9 cellular contexts compared by ENCODE assay signal in genomic region chr3:66297917-66298316, GRCh38.
DNase-seq lines count a peak whose midpoint lies in the region; ATAC-seq and TF ChIP-seq lines count a peak whose summit lies in the region.
"Had no signal": no experiment of that assay in that cellular context is flagged by ENCODE, and none has a peak within 500 bp of the region (broad histone marks: within the 10 kb centered on the region; RNA-seq: fewer than 3 reads in every experiment).

No MANE protein-coding gene starts in this region.

- H2BK5ac ChIP-seq in mesenchymal stem cell (ENCODE audit: low read depth, low read length, poor library complexity, severe bottlenecking): no peak overlapping the region

- peak; percentile 5 for DNase-seq in A673 (ENCODE audit: low spot score)
- peak; percentile 86 for DNase-seq in GM23248
- no peak for DNase-seq in body of pancreas
- peak; percentile 33 for DNase-seq in mesenchymal stem cell
- DNase-seq in stimulated activated CD4-positive, alpha-beta T cell treated with anti-CD3 and anti-CD28 coated beads, Interleukin-2, amount 100 ng/mL, for 48 hours: no peak
- DNase-seq in stimulated activated CD4-positive, alpha-beta T cell treated with anti-CD3 and anti-CD28 coated beads, Interleukin-4, amount 100 ng/mL, for 1 hour: no peak
- no peak for DNase-seq in cortex of kidney (lab: John Stamatoyannopoulos, UW)
- DNase-seq: ovary had no signal

- peaks cover 14% of the 10 kb centered on the region for H3K79me1 ChIP-seq in mesenchymal stem cell (replicated peaks; ENCODE audit: low read length, poor library complexity, severe bottlenecking)

- in situ Hi-C loops in GM23248 (cut with MboI): no loop called here

- no peak overlapping the region for H2BK15ac ChIP-seq in mesenchymal stem cell (ENCODE audit: low read depth, poor library complexity, severe bottlenecking)

- H2AK5ac ChIP-seq in mesenchymal stem cell (ENCODE audit: low read length, severe bottlenecking): peak overlapping the region; percentile 73

- CTCF ChIA-PET in A673 (lab: Charles Lee): no interaction called here

- WGBS in GM23248 (ENCODE audit: low coverage in 1 of 2, low lambda C conversion rate in 2 of 2, missing lambda C conversion rate in 2 of 2), 2 experiments: 11 to 26% methylated on average over 2 of the region's 2 CpGs
- WGBS in body of pancreas, 2 donors: 31 to 38% methylated on average over 2 of the region's 2 CpGs
- 92% methylated on average over 1 of the region's 2 CpGs for WGBS in mesenchymal stem cell

- TF ChIP-seq POLR2A in body of pancreas (IDR thresholded peaks at IDR 0.05): no peak

- peak; percentile 24 for ATAC-seq in body of pancreas
- no peak for ATAC-seq in HG03039 (IDR thresholded peaks at IDR 0.05; ENCODE audit: unreplicated experiment)

- H2BK12ac ChIP-seq in mesenchymal stem cell (ENCODE audit: low read length in 2 of 2): no peak overlapping the region

- no peak overlapping the region for H3K23ac ChIP-seq in mesenchymal stem cell (ENCODE audit: low read length in 2 of 2)

- H3K27ac ChIP-seq in A673 (ENCODE audit: low read depth, low read length, poor library complexity, severe bottlenecking) (no peak overlapping the region), GM23248 (peak overlapping the region; percentile 8; the same call in 1 of the 2 replicates), body of pancreas (peak overlapping the region in 3 of 4 donors; percentile 56 to 85 (median 80)), mesenchymal stem cell (ENCODE audit: low read length, poor library complexity, severe bottlenecking) (peak overlapping the region; percentile 86)
- H3K27ac ChIP-seq: ovary had no signal

- no peaks in the 10 kb centered on the region for H3K79me2 ChIP-seq in GM23248 (ENCODE audit: insufficient read depth)

- intact Hi-C loops in A673 (cut with micrococcal nuclease; ENCODE audit: unreplicated experiment): no loop called here
- intact Hi-C loops in body of pancreas (cut with DNase I): no loop called here

- POLR2A ChIA-PET in A673 (lab: Charles Lee; ENCODE audit: low non-redundant PET): no interaction called here

- no peaks in the 10 kb centered on the region for H3K4me1 ChIP-seq in A673 (ENCODE audit: insufficient read depth, low read length, poor library complexity, severe bottlenecking)
- H3K4me1 ChIP-seq in GM23248 (ENCODE audit: insufficient read depth): peaks cover 11% of the 10 kb centered on the region; the same call in 1 of the 2 replicates
- peaks cover 45% of the 10 kb centered on the region for H3K4me1 ChIP-seq in body of pancreas
- peaks cover 6% of the 10 kb centered on the region for H3K4me1 ChIP-seq in mesenchymal stem cell (ENCODE audit: control insufficient read depth, insufficient read depth, low read depth, low read length)

- no peak overlapping the region for H3K4ac ChIP-seq in mesenchymal stem cell (ENCODE audit: low read depth in 1 of 2, low read length in 2 of 2)

- H3K9ac ChIP-seq in GM23248 (no peak overlapping the region), mesenchymal stem cell (ENCODE audit: low read length) (peak overlapping the region; percentile 25)

- no peak overlapping the region for H4K91ac ChIP-seq in mesenchymal stem cell (ENCODE audit: low read length)

- TF ChIP-seq CTCF in A673 (conservative IDR thresholded peaks at IDR 0.05; ENCODE audit: low read depth, low read length) (no peak), body of pancreas (IDR thresholded peaks at IDR 0.05) (no peak)

- H4K8ac ChIP-seq in mesenchymal stem cell (ENCODE audit: low read length): no peak overlapping the region

- H2BK120ac ChIP-seq in mesenchymal stem cell (ENCODE audit: low read depth, low read length): no peak overlapping the region

- no peak overlapping the region for H3K18ac ChIP-seq in mesenchymal stem cell (ENCODE audit: low read depth in 1 of 2, low read length in 2 of 2)

- H3K27me3 ChIP-seq in A673 (replicated peaks; ENCODE audit: insufficient read depth, low read depth, low read length, poor library complexity) (no peaks in the 10 kb centered on the region), GM23248 (replicated peaks; ENCODE audit: insufficient read depth) (no peaks in the 10 kb centered on the region), body of pancreas (no peaks in the 10 kb centered on the region), mesenchymal stem cell (ENCODE audit: control insufficient read depth in 1 of 2, insufficient read depth in 1 of 2, low read length in 2 of 2) (no peaks in the 10 kb centered on the region)
- H3K27me3 ChIP-seq: ovary had no signal

- no peak overlapping the region for H3K14ac ChIP-seq in mesenchymal stem cell (ENCODE audit: low read length in 2 of 2)

- H3K4me2 ChIP-seq in GM23248 (ENCODE audit: unreplicated experiment) (peak overlapping the region; percentile 13), mesenchymal stem cell (ENCODE audit: low read length, poor library complexity, severe bottlenecking) (no peak overlapping the region)

- H3K4me3 ChIP-seq in A673 (ENCODE audit: low read depth, low read length, poor library complexity, severe bottlenecking): no peak overlapping the region
- H3K4me3 ChIP-seq in GM23248: no peak overlapping the region
- no peak overlapping the region for H3K4me3 ChIP-seq in body of pancreas
- H3K4me3 ChIP-seq in mesenchymal stem cell (ENCODE audit: insufficient read depth in 1 of 2, low read depth in 1 of 2, low read length in 2 of 2): no peak overlapping the region
- H3K4me3 ChIP-seq: ovary had no signal

- no peaks in the 10 kb centered on the region for H3K9me2 ChIP-seq in GM23248 (ENCODE audit: insufficient read depth)

- H2AFZ ChIP-seq in GM23248 (no peak overlapping the region), mesenchymal stem cell (ENCODE audit: low read depth, low read length) (no peak overlapping the region)

- H3K9me3 ChIP-seq in A673 (ENCODE audit: low read depth, low read length, poor library complexity, severe bottlenecking) (no peaks in the 10 kb centered on the region), GM23248 (ENCODE audit: low read depth) (no peaks in the 10 kb centered on the region), body of pancreas (no peaks in the 10 kb centered on the region), mesenchymal stem cell (ENCODE audit: control insufficient read depth, low read length) (no peaks in the 10 kb centered on the region)
- H3K9me3 ChIP-seq: ovary had no signal

- peaks cover 7% of the 10 kb centered on the region; the same call in 1 of the 2 replicates for H3F3A ChIP-seq in GM23248 (ENCODE audit: insufficient read depth)

- H4K20me1 ChIP-seq in GM23248 (ENCODE audit: insufficient read depth): no peaks in the 10 kb centered on the region

- no peaks in the 10 kb centered on the region for H3K36me3 ChIP-seq in A673 (ENCODE audit: insufficient read depth, low read length, poor library complexity, severe bottlenecking)
- no peaks in the 10 kb centered on the region for H3K36me3 ChIP-seq in GM23248 (ENCODE audit: low read depth)
- no peaks in the 10 kb centered on the region for H3K36me3 ChIP-seq in body of pancreas (replicated peaks in 1 of 2; ENCODE audit: insufficient read depth in 1 of 2, low read depth in 2 of 2)
- H3K36me3 ChIP-seq in mesenchymal stem cell (ENCODE audit: control insufficient read depth in 1 of 2, insufficient read depth in 2 of 2, low read depth in 1 of 2, low read length in 2 of 2): no peaks in the 10 kb centered on the region
- H3K36me3 ChIP-seq: ovary had no signal

- BruUV-seq in A673 (replicated peaks; lab: Mats Ljungman, UMichigan): no TSS peak

Comparison
In these comparisons a context has a peak if more than half of its experiments do, and no peak if none do; other contexts are left out.
1. DNase-seq: peak in A673 (single experiment), GM23248 (single experiment) and mesenchymal stem cell (single experiment); none in body of pancreas (0 of 4), stimulated activated CD4-positive, alpha-beta T cell treated with anti-CD3 and anti-CD28 coated beads, Interleukin-2, amount 100 ng/mL, for 48 hours (0 of 2), stimulated activated CD4-positive, alpha-beta T cell treated with anti-CD3 and anti-CD28 coated beads, Interleukin-4, amount 100 ng/mL, for 1 hour (single experiment) and cortex of kidney (single experiment).